In genomic region chr5:44292736-44293135, GRCh38 we compare ENCODE assay signal across 8 cellular contexts.
"Had no signal": no experiment of that assay in that cellular context is flagged by ENCODE, and none has a peak within 500 bp of the region (broad histone marks: within the 10 kb centered on the region; RNA-seq: fewer than 3 reads in every experiment).

No MANE protein-coding gene starts in this region.

- H2AFZ ChIP-seq: GM23248 had no signal

- H3K9ac ChIP-seq: GM23248 had no signal

- H3K27ac ChIP-seq: GM23248, HL-60 had no signal

- ATAC-seq: HCT116 had no signal

- H3K4me3 ChIP-seq: GM23248, HAP-1 had no signal

- H3K9me3 ChIP-seq: HAP-1 had no signal

- DNase-seq: GM23248, GOT3, H7, HFFc6, IMR-90 had no signal

- H3K4me1 ChIP-seq: HAP-1 had no signal

- H3K36me3 ChIP-seq: HAP-1 had no signal
